22 cellular contexts compared by ENCODE assay signal in genomic region chr7:32032211-32032610, GRCh38.
"Had no signal": no experiment of that assay in that cellular context is flagged by ENCODE, and none has a peak within 500 bp of the region (broad histone marks: within the 10 kb centered on the region; RNA-seq: fewer than 3 reads in every experiment).

No MANE protein-coding gene starts in this region.

- H2AFZ ChIP-seq: hepatocyte had no signal

- H3K27ac ChIP-seq: coronary artery, neutrophil, pancreas, testis, tibial artery had no signal

- H3K27me3 ChIP-seq: hepatocyte, neutrophil, pancreas, testis, tibial artery had no signal

- FAIRE-seq: endometrium, frontal cortex, kidney, pancreas had no signal

- H3K79me2 ChIP-seq: hepatocyte had no signal

- H3K4me2 ChIP-seq: hepatocyte, smooth muscle cell had no signal

- H3K9me3 ChIP-seq: mucosa of descending colon, neutrophil, pancreas, testis, tibial artery had no signal

- ATAC-seq: effector memory CD8-positive, alpha-beta T cell; mucosa of descending colon; natural killer cell treated with Interleukin-12 subunit alpha and Interleukin-12 subunit beta and Interleukin-15 and Interleukin-18, amount 100 ng/mL, for 72 hours; pancreas; stimulated activated effector memory CD8-positive, alpha-beta T cell treated with anti-CD3 and anti-CD28 coated beads, Interleukin-12 subunit alpha, Interleukin-12 subunit beta, amount 100 ng/mL, for 72 hours had no signal

- H3K4me3 ChIP-seq: coronary artery, hepatocyte, lung, mucosa of descending colon, pancreas, smooth muscle cell, testis, tibial artery had no signal

- H3K4me1 ChIP-seq: testis, tibial artery had no signal

- H3K36me3 ChIP-seq: neutrophil, pancreas, tibial artery had no signal

- DNase-seq: effector memory CD8-positive, alpha-beta T cell; erythroblast; kidney; mucosa of descending colon; naive B cell; pancreas; stimulated activated CD4-positive, alpha-beta T cell treated with anti-CD3 and anti-CD28 coated beads, Interleukin-12 subunit alpha, Interleukin-12 subunit beta, amount 100 ng/mL, for 4 hours; stimulated activated CD4-positive, alpha-beta T cell treated with anti-CD3 and anti-CD28 coated beads, Interleukin-1b, Interleukin-23, amount 100 ng/mL, for 48 hours; stimulated activated CD4-positive, alpha-beta T cell treated with anti-CD3 and anti-CD28 coated beads, Interleukin-4, amount 100 ng/mL, for 24 hours; stimulated activated naive CD4-positive, alpha-beta T cell treated with Interleukin-2 at 50 U/mL for 16 hours; substantia nigra; testis; tibial artery had no signal
